ENCODE assay signal across 13 cellular contexts in genomic region chrX:113384628-113385027, GRCh38.
DNase-seq lines count a peak whose midpoint lies in the region; ATAC-seq, FAIRE-seq and TF ChIP-seq lines count a peak whose summit lies in the region.
"Had no signal": no experiment of that assay in that cellular context is flagged by ENCODE, and none has a peak within 500 bp of the region (broad histone marks: within the 10 kb centered on the region; RNA-seq: fewer than 3 reads in every experiment).

No MANE protein-coding gene starts in this region.

- TF ChIP-seq CTCF in fibroblast of mammary gland (conservative IDR thresholded peaks at IDR 0.05; ENCODE audit: control insufficient read depth, insufficient read depth, low read depth, low read length) (no peak), progenitor cell of endocrine pancreas (IDR thresholded peaks at IDR 0.05; ENCODE audit: unreplicated experiment) (no peak)

- no peak for ATAC-seq in HG03097 (IDR thresholded peaks at IDR 0.05; ENCODE audit: low FRiP score, unreplicated experiment)
- no peak for ATAC-seq in GM19455 (IDR thresholded peaks at IDR 0.05; ENCODE audit: unreplicated experiment)
- no peak for ATAC-seq in GM21576 (IDR thresholded peaks at IDR 0.05; ENCODE audit: unreplicated experiment)

- no peak overlapping the region for H3K27ac Mint-ChIP-seq in progenitor cell of endocrine pancreas
- H3K27ac Mint-ChIP-seq: activated CD4-positive, alpha-beta T cell treated with anti-CD3 and anti-CD28 coated beads, Interleukin-2, amount 10 ng/mL, durations not matched to agents 7 days and 5 days; dendritic cell treated with granulocyte-macrophage colony-stimulating factor and Interleukin-4, amounts not matched to agents 40 ng/mL and 50 ng/mL, for 4 days had no signal

- no peaks in the 10 kb centered on the region for H3K27me3 Mint-ChIP-seq in progenitor cell of endocrine pancreas
- H3K27me3 Mint-ChIP-seq: activated CD4-positive, alpha-beta T cell treated with anti-CD3 and anti-CD28 coated beads, Interleukin-2, amount 10 ng/mL, durations not matched to agents 7 days and 5 days; dendritic cell treated with granulocyte-macrophage colony-stimulating factor and Interleukin-4, amounts not matched to agents 40 ng/mL and 50 ng/mL, for 4 days had no signal

- no peaks in the 10 kb centered on the region for H3K4me1 Mint-ChIP-seq in progenitor cell of endocrine pancreas (ENCODE audit: low read depth)
- H3K4me1 Mint-ChIP-seq: activated CD4-positive, alpha-beta T cell treated with anti-CD3 and anti-CD28 coated beads, Interleukin-2, amount 10 ng/mL, durations not matched to agents 7 days and 5 days had no signal

- H3K36me3 Mint-ChIP-seq in progenitor cell of endocrine pancreas (ENCODE audit: insufficient read depth), result no peaks in the 10 kb centered on the region

- peaks cover 21% of the 10 kb centered on the region for H3K9me3 Mint-ChIP-seq in progenitor cell of endocrine pancreas (ENCODE audit: low read depth)
- H3K9me3 Mint-ChIP-seq: activated CD4-positive, alpha-beta T cell treated with anti-CD3 and anti-CD28 coated beads, Interleukin-2, amount 10 ng/mL, durations not matched to agents 7 days and 5 days had no signal

- no peak for FAIRE-seq in RCC 7860 (lab: Jason Lieb, UNC)

- H3K4me3 ChIP-seq in fibroblast of mammary gland (ENCODE audit: control insufficient read depth, low read depth, low read length), result no peak overlapping the region

- H3K4me3 Mint-ChIP-seq in progenitor cell of endocrine pancreas (ENCODE audit: low read depth), result no peak overlapping the region
- H3K4me3 Mint-ChIP-seq: activated CD4-positive, alpha-beta T cell treated with anti-CD3 and anti-CD28 coated beads, Interleukin-2, amount 10 ng/mL, durations not matched to agents 7 days and 5 days; dendritic cell treated with granulocyte-macrophage colony-stimulating factor and Interleukin-4, amounts not matched to agents 40 ng/mL and 50 ng/mL, for 4 days had no signal

- DNase-seq in COLO829 (ENCODE audit: low spot score), result peak; percentile 8
- DNase-seq in RCC 7860 (ENCODE audit: low spot score), result peak; percentile 6
- DNase-seq in fibroblast of mammary gland (ENCODE audit: low read depth), result peak; percentile 91
- peak; percentile 3 for DNase-seq in occipital lobe (lab: John Stamatoyannopoulos, UW)
- no peak for DNase-seq in progenitor cell of endocrine pancreas (ENCODE audit: low spot score, unreplicated experiment)
- DNase-seq: activated CD4-positive, alpha-beta T cell treated with anti-CD3 and anti-CD28 coated beads, Interleukin-2, amount 10 ng/mL, durations not matched to agents 7 days and 5 days; activated effector memory CD4-positive, alpha-beta T cell treated with Interleukin-2 at 50 U/mL for 16 hours; MM.1S; NCI-H69 had no signal
